2 cellular contexts compared by ENCODE assay signal in the genomic region with DNA sequence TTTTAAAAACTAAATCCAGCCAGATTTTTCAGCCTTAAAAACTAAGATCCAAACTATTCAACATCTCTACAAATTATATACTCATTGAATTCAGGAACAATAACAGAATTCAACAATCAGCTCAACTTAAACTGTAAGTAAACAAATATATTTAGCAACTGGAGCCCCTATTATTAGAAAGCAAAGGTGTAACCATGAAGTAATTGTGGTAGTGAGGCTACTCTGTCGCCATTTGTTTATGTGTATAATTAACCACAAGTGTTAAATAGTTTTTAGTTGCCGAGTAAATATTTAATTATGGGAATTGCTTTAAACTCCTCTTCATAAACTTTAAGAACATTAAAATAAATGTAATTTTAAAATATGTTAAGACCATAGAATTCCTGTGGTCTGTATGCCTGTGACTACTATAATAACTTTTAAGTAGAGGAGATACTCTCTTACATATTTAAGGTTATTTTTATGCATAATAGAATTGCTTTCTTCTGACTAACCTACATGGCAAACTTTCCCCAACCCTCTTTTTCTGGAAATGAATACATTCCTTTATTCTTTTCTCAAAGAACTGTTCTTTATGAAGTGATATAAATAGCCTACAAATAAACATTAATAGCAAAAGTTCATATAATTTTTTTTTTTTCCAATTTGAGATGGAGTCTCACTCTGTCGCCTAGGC.
TF ChIP-seq lines count a peak whose summit lies in the region.

No MANE protein-coding gene starts in this region.

TF ChIP-seq in IMR-90, 13 proteins besides CTCF, POLR2A, EP300 and RAD21:
- TF ChIP-seq MXI1 (IDR thresholded peaks at IDR 0.05; ENCODE audit: borderline replicate concordance, low read depth, low read length) (no peak), MAZ (IDR thresholded peaks at IDR 0.05; ENCODE audit: borderline replicate concordance, low read depth, low read length) (no peak), CHD1 (IDR thresholded peaks at IDR 0.05; ENCODE audit: low read depth, low read length) (no peak), MAFK (IDR thresholded peaks at IDR 0.05; ENCODE audit: low read depth, low read length) (no peak), RCOR1 (IDR thresholded peaks at IDR 0.05; ENCODE audit: insufficient replicate concordance, low read length) (no peak), FOS (IDR thresholded peaks at IDR 0.05; ENCODE audit: low read depth, low read length) (no peak), RFX5 (IDR thresholded peaks at IDR 0.05; ENCODE audit: low read depth, low read length) (no peak), SMC3 (IDR thresholded peaks at IDR 0.05; ENCODE audit: low read depth, low read length) (no peak), NFE2L2 (IDR thresholded peaks at IDR 0.05; ENCODE audit: low read depth, low read length) (no peak), BHLHE40 (IDR thresholded peaks at IDR 0.05; ENCODE audit: low read depth, low read length) (no peak), CEBPB (IDR thresholded peaks at IDR 0.05; ENCODE audit: low read depth, low read length) (no peak)
- TF ChIP-seq, protein P1, sequence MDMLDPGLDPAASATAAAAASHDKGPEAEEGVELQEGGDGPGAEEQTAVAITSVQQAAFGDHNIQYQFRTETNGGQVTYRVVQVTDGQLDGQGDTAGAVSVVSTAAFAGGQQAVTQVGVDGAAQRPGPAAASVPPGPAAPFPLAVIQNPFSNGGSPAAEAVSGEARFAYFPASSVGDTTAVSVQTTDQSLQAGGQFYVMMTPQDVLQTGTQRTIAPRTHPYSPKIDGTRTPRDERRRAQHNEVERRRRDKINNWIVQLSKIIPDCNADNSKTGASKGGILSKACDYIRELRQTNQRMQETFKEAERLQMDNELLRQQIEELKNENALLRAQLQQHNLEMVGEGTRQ (IDR thresholded peaks at IDR 0.05; ENCODE audit: low read depth, low read length) = no peak
- TF ChIP-seq, protein P2, sequence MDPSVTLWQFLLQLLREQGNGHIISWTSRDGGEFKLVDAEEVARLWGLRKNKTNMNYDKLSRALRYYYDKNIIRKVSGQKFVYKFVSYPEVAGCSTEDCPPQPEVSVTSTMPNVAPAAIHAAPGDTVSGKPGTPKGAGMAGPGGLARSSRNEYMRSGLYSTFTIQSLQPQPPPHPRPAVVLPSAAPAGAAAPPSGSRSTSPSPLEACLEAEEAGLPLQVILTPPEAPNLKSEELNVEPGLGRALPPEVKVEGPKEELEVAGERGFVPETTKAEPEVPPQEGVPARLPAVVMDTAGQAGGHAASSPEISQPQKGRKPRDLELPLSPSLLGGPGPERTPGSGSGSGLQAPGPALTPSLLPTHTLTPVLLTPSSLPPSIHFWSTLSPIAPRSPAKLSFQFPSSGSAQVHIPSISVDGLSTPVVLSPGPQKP (IDR thresholded peaks at IDR 0.05; ENCODE audit: borderline replicate concordance, low read depth, low read length) = no peak
TF ChIP-seq in IMR-90: peak in this region for 0.

TF ChIP-seq in GM12878, 131 proteins besides CTCF, POLR2A, EP300 and RAD21:
- TF ChIP-seq HDAC2 (IDR thresholded peaks at IDR 0.05) (no peak), NR2C1 (IDR thresholded peaks at IDR 0.05) (no peak), MTA2 (IDR thresholded peaks at IDR 0.05; ENCODE audit: low read depth) (peak; percentile 78), NBN (IDR thresholded peaks at IDR 0.05) (no peak), STAT3 (IDR thresholded peaks at IDR 0.05; ENCODE audit: low read depth, low read length) (no peak), MEF2B (IDR thresholded peaks at IDR 0.05; ENCODE audit: partially characterized antibody, poor library complexity, severe bottlenecking) (peak; percentile 52), SIN3A (IDR thresholded peaks at IDR 0.05; ENCODE audit: low read depth, low read length) (no peak), PAX8 (IDR thresholded peaks at IDR 0.05) (no peak), POLR2AphosphoS5 (IDR thresholded peaks at IDR 0.05; ENCODE audit: low read length) (no peak), CHD4 (IDR thresholded peaks at IDR 0.05) (no peak), BCL11A (IDR thresholded peaks at IDR 0.05; ENCODE audit: low read depth, low read length) (no peak), ATF7 (IDR thresholded peaks at IDR 0.05; ENCODE audit: low read depth) (peak; percentile 65), ASH2L (IDR thresholded peaks at IDR 0.05; ENCODE audit: borderline replicate concordance, low read depth) (no peak)
- TF ChIP-seq, protein P3, sequence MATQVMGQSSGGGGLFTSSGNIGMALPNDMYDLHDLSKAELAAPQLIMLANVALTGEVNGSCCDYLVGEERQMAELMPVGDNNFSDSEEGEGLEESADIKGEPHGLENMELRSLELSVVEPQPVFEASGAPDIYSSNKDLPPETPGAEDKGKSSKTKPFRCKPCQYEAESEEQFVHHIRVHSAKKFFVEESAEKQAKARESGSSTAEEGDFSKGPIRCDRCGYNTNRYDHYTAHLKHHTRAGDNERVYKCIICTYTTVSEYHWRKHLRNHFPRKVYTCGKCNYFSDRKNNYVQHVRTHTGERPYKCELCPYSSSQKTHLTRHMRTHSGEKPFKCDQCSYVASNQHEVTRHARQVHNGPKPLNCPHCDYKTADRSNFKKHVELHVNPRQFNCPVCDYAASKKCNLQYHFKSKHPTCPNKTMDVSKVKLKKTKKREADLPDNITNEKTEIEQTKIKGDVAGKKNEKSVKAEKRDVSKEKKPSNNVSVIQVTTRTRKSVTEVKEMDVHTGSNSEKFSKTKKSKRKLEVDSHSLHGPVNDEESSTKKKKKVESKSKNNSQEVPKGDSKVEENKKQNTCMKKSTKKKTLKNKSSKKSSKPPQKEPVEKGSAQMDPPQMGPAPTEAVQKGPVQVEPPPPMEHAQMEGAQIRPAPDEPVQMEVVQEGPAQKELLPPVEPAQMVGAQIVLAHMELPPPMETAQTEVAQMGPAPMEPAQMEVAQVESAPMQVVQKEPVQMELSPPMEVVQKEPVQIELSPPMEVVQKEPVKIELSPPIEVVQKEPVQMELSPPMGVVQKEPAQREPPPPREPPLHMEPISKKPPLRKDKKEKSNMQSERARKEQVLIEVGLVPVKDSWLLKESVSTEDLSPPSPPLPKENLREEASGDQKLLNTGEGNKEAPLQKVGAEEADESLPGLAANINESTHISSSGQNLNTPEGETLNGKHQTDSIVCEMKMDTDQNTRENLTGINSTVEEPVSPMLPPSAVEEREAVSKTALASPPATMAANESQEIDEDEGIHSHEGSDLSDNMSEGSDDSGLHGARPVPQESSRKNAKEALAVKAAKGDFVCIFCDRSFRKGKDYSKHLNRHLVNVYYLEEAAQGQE (IDR thresholded peaks at IDR 0.05; ENCODE audit: low read depth, low read length) = no peak
- TF ChIP-seq, protein P4, sequence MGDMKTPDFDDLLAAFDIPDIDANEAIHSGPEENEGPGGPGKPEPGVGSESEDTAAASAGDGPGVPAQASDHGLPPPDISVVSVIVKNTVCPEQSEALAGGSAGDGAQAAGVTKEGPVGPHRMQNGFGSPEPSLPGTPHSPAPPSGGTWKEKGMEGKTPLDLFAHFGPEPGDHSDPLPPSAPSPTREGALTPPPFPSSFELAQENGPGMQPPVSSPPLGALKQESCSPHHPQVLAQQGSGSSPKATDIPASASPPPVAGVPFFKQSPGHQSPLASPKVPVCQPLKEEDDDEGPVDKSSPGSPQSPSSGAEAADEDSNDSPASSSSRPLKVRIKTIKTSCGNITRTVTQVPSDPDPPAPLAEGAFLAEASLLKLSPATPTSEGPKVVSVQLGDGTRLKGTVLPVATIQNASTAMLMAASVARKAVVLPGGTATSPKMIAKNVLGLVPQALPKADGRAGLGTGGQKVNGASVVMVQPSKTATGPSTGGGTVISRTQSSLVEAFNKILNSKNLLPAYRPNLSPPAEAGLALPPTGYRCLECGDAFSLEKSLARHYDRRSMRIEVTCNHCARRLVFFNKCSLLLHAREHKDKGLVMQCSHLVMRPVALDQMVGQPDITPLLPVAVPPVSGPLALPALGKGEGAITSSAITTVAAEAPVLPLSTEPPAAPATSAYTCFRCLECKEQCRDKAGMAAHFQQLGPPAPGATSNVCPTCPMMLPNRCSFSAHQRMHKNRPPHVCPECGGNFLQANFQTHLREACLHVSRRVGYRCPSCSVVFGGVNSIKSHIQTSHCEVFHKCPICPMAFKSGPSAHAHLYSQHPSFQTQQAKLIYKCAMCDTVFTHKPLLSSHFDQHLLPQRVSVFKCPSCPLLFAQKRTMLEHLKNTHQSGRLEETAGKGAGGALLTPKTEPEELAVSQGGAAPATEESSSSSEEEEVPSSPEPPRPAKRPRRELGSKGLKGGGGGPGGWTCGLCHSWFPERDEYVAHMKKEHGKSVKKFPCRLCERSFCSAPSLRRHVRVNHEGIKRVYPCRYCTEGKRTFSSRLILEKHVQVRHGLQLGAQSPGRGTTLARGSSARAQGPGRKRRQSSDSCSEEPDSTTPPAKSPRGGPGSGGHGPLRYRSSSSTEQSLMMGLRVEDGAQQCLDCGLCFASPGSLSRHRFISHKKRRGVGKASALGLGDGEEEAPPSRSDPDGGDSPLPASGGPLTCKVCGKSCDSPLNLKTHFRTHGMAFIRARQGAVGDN (IDR thresholded peaks at IDR 0.05) = no peak
- TF ChIP-seq, protein P5, sequence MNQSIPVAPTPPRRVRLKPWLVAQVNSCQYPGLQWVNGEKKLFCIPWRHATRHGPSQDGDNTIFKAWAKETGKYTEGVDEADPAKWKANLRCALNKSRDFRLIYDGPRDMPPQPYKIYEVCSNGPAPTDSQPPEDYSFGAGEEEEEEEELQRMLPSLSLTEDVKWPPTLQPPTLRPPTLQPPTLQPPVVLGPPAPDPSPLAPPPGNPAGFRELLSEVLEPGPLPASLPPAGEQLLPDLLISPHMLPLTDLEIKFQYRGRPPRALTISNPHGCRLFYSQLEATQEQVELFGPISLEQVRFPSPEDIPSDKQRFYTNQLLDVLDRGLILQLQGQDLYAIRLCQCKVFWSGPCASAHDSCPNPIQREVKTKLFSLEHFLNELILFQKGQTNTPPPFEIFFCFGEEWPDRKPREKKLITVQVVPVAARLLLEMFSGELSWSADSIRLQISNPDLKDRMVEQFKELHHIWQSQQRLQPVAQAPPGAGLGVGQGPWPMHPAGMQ (IDR thresholded peaks at IDR 0.05; ENCODE audit: borderline replicate concordance) = no peak
- TF ChIP-seq, protein P6, sequence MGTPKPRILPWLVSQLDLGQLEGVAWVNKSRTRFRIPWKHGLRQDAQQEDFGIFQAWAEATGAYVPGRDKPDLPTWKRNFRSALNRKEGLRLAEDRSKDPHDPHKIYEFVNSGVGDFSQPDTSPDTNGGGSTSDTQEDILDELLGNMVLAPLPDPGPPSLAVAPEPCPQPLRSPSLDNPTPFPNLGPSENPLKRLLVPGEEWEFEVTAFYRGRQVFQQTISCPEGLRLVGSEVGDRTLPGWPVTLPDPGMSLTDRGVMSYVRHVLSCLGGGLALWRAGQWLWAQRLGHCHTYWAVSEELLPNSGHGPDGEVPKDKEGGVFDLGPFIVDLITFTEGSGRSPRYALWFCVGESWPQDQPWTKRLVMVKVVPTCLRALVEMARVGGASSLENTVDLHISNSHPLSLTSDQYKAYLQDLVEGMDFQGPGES (IDR thresholded peaks at IDR 0.05) = no peak
